In genomic region chr11:72814831-72815618, GRCh38 we compare ENCODE assay signal across 8 cellular contexts. TPM values are rescaled to one million over a fixed set of nuclear protein-coding genes. Genes with fewer than 3 reads are reported as not detected.
DNase-seq lines count a peak whose midpoint lies in the region; ATAC-seq and TF ChIP-seq lines count a peak whose summit lies in the region.

No MANE protein-coding gene starts in this region.

- H3K4me1 Mint-ChIP-seq in Calu3 (ENCODE audit: low read depth, unreplicated experiment) (peaks cover 26% of the 10 kb centered on the region), glutamatergic neuron (ENCODE audit: low read depth, unreplicated experiment) (no peaks in the 10 kb centered on the region), progenitor cell of endocrine pancreas (ENCODE audit: low read depth) (peaks cover 19% of the 10 kb centered on the region)

- H3K4me3 Mint-ChIP-seq in Calu3 (ENCODE audit: low read depth, unreplicated experiment) (peak overlapping the region; percentile 88), glutamatergic neuron (ENCODE audit: unreplicated experiment) (peak overlapping the region; percentile 94), progenitor cell of endocrine pancreas (ENCODE audit: low read depth) (peak overlapping the region; percentile 94)

- peaks cover 35% of the 10 kb centered on the region for H3K36me3 Mint-ChIP-seq in Calu3 (ENCODE audit: insufficient read depth, unreplicated experiment)
- H3K36me3 Mint-ChIP-seq in glutamatergic neuron (ENCODE audit: unreplicated experiment), result no peaks in the 10 kb centered on the region
- peaks cover 10% of the 10 kb centered on the region for H3K36me3 Mint-ChIP-seq in progenitor cell of endocrine pancreas (ENCODE audit: insufficient read depth)

- DNase-seq in Calu3 (peak; percentile 59), NOMO-1 (lab: John Stamatoyannopoulos, UW; ENCODE audit: unreplicated experiment in 2 of 2) (peak; percentile 58 to 68), glutamatergic neuron (no peak), progenitor cell of endocrine pancreas (ENCODE audit: low spot score, unreplicated experiment) (no peak), pons (ENCODE audit: low spot score) (no peak)
- peak; percentile 80 for DNase-seq in activated effector memory CD4-positive, alpha-beta T cell treated with anti-CD3 and anti-CD28 coated beads, Interleukin-2, amount 50 U/mL, for 16 hours

- BruUV-seq in Calu3 (replicated peaks; lab: Mats Ljungman, UMichigan), result TSS peak; percentile 57

- intact Hi-C loops in Calu3 (cut with micrococcal nuclease; ENCODE audit: unreplicated experiment), result loop anchor here (5.0 kb wide), 1 partner anchor 93 kb away; no protein-coding TSS in a partner anchor

- TF ChIP-seq CTCF in Calu3 (IDR thresholded peaks at IDR 0.05; ENCODE audit: unreplicated experiment), result no peak
- TF ChIP-seq CTCF in glutamatergic neuron (IDR thresholded peaks at IDR 0.05; ENCODE audit: partially characterized antibody, unreplicated experiment), result no peak
- peak; percentile 8 for TF ChIP-seq CTCF in progenitor cell of endocrine pancreas (IDR thresholded peaks at IDR 0.05; ENCODE audit: unreplicated experiment)

- H3K27ac Mint-ChIP-seq in Calu3 (ENCODE audit: unreplicated experiment), result peak overlapping the region; percentile 86
- H3K27ac Mint-ChIP-seq in glutamatergic neuron (ENCODE audit: unreplicated experiment), result peak overlapping the region; percentile 28
- peak overlapping the region; percentile 98 for H3K27ac Mint-ChIP-seq in progenitor cell of endocrine pancreas

- H3K27me3 Mint-ChIP-seq in Calu3 (ENCODE audit: unreplicated experiment) (no peaks in the 10 kb centered on the region), glutamatergic neuron (ENCODE audit: unreplicated experiment) (peaks cover 16% of the 10 kb centered on the region), progenitor cell of endocrine pancreas (peaks cover 5% of the 10 kb centered on the region)

- H3K9me3 Mint-ChIP-seq in Calu3 (ENCODE audit: low read depth, unreplicated experiment), result no peaks in the 10 kb centered on the region
- peaks cover 2% of the 10 kb centered on the region for H3K9me3 Mint-ChIP-seq in glutamatergic neuron (ENCODE audit: unreplicated experiment)
- no peaks in the 10 kb centered on the region for H3K9me3 Mint-ChIP-seq in progenitor cell of endocrine pancreas (ENCODE audit: low read depth)

- CTCF ChIA-PET in Calu3 (lab: Charles Lee), result interaction anchor here (0.6 to 1.5 kb wide), 2 partner anchors 62 to 90 kb away, joined by 3 to 4 read pairs; no protein-coding TSS in a partner anchor

- ATAC-seq in GM19351 (IDR thresholded peaks at IDR 0.05; ENCODE audit: unreplicated experiment), result peak; percentile 18
- peak; percentile 14 for ATAC-seq in HG03469 (IDR thresholded peaks at IDR 0.05; ENCODE audit: unreplicated experiment)

RNA-seq across cellular contexts. Expression of gene ATG16L2, which starts 0.8 kb away (rescaled TPM):
- total RNA-seq in Calu3 (2022) (28.7 and 29.1 TPM in 2 replicates), glutamatergic neuron (ENCODE audit: unreplicated experiment) (6.9 TPM), progenitor cell of endocrine pancreas (43.8 and 43.9 TPM in 2 replicates)

RNA-seq across cellular contexts. Expression of gene STARD10, which starts 21.2 kb away (rescaled TPM):
- 55.1 and 68.9 TPM in 2 replicates for total RNA-seq in Calu3 (2022)
- total RNA-seq in glutamatergic neuron (ENCODE audit: unreplicated experiment), result 13.5 TPM
- 212 and 220 TPM in 2 replicates for total RNA-seq in progenitor cell of endocrine pancreas

Comparison
In these comparisons a context has a peak if more than half of its experiments do, and no peak if none do; other contexts are left out.
1. DNase-seq: peak in Calu3 (single experiment), NOMO-1 (2 of 2) and activated effector memory CD4-positive, alpha-beta T cell treated with anti-CD3 and anti-CD28 coated beads, Interleukin-2, amount 50 U/mL, for 16 hours (single experiment); none in glutamatergic neuron (single experiment), progenitor cell of endocrine pancreas (single experiment) and pons (single experiment).
2. H3K27ac Mint-ChIP-seq: peak in every context shown above with its lines; median percentile 98 in progenitor cell of endocrine pancreas; 86 in Calu3; 28 in glutamatergic neuron.
3. Peak in every context shown above with its lines, with median percentiles within 50 percentile points of each other: H3K4me3 Mint-ChIP-seq.